In the genomic region with DNA sequence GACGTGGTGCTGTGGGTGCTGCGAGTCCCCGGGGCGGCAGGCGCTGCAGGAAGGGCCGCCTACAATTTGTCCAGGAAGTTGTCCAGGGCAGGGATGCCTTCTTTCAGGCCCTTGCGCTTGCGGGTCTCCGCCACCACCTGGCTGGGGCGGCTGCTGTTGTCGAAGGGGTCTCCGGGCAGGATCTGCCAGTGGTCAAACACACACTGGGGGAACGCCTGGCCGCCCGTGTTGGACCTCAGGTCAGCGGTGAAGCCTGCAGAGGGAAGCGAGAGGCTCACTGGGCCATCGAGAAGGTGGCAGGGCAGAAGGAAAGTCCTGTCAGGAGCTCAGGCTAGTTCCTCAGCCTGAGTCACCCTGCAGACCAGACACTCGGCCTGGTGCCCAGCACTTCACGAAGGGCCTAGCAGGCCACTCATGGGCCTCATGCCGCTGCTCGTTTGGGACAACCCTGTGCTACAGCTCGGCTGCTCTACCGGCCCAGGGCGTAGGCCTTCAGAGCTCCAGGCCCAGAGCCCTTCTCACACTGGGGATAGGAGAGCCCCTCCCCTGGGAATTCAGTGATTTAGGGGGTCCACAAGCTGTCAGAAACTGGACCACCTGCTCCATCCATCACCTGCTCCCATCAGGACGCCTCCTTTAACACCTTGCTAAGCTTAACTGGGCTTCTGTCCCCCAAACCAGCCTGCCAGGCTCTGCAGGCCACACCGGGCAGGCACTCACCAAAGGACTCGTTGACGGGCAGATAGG, we compare ENCODE assay signal across 1 cellular context.
TF ChIP-seq lines count a peak whose summit lies in the region.

No MANE protein-coding gene starts in this region.

TF ChIP-seq in endothelial cell of umbilical vein, 7 proteins besides CTCF, POLR2A, EP300 and RAD21 (continued from another document):
- TF ChIP-seq JUN (IDR thresholded peaks at IDR 0.05; ENCODE audit: borderline replicate concordance, insufficient read depth, insufficient read length, low read depth) (no peak), EZH2 (IDR thresholded peaks at IDR 0.05; ENCODE audit: borderline replicate concordance, low read depth, low read length, severe bottlenecking) (no peak), GATA2 (IDR thresholded peaks at IDR 0.05; ENCODE audit: insufficient read depth, insufficient read length, low read depth, low read length) (no peak), FOS (IDR thresholded peaks at IDR 0.05; ENCODE audit: borderline replicate concordance, insufficient read depth, low read length) (no peak), MYC (IDR thresholded peaks at IDR 0.05; ENCODE audit: low read depth, low read length) (no peak)
